1 cellular context compared by ENCODE assay signal in genomic region chr4:48193096-48193836, GRCh38.
TF ChIP-seq lines count a peak whose summit lies in the region.

No MANE protein-coding gene starts in this region.

TF ChIP-seq in GM12878, 131 proteins besides CTCF, POLR2A, EP300 and RAD21 (continued from another document):
- 0 out of 2 replicates have a peak, but pooled peaks have one; percentile 10 for TF ChIP-seq ZNF384 (IDR thresholded peaks at IDR 0.05; ENCODE audit: borderline replicate concordance, low read depth, low read length)
- TF ChIP-seq NFXL1 (IDR thresholded peaks at IDR 0.05; ENCODE audit: borderline replicate concordance): no peak
- TF ChIP-seq, protein P1, sequence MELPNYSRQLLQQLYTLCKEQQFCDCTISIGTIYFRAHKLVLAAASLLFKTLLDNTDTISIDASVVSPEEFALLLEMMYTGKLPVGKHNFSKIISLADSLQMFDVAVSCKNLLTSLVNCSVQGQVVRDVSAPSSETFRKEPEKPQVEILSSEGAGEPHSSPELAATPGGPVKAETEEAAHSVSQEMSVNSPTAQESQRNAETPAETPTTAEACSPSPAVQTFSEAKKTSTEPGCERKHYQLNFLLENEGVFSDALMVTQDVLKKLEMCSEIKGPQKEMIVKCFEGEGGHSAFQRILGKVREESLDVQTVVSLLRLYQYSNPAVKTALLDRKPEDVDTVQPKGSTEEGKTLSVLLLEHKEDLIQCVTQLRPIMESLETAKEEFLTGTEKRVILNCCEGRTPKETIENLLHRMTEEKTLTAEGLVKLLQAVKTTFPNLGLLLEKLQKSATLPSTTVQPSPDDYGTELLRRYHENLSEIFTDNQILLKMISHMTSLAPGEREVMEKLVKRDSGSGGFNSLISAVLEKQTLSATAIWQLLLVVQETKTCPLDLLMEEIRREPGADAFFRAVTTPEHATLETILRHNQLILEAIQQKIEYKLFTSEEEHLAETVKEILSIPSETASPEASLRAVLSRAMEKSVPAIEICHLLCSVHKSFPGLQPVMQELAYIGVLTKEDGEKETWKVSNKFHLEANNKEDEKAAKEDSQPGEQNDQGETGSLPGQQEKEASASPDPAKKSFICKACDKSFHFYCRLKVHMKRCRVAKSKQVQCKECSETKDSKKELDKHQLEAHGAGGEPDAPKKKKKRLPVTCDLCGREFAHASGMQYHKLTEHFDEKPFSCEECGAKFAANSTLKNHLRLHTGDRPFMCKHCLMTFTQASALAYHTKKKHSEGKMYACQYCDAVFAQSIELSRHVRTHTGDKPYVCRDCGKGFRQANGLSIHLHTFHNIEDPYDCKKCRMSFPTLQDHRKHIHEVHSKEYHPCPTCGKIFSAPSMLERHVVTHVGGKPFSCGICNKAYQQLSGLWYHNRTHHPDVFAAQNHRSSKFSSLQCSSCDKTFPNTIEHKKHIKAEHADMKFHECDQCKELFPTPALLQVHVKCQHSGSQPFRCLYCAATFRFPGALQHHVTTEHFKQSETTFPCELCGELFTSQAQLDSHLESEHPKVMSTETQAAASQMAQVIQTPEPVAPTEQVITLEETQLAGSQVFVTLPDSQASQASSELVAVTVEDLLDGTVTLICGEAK (IDR thresholded peaks at IDR 0.05; ENCODE audit: borderline replicate concordance): peak; percentile 33; the same call in 1 of the 2 replicates
- no peak for TF ChIP-seq ZBED1 (IDR thresholded peaks at IDR 0.05; ENCODE audit: borderline replicate concordance)
